In the genomic region with DNA sequence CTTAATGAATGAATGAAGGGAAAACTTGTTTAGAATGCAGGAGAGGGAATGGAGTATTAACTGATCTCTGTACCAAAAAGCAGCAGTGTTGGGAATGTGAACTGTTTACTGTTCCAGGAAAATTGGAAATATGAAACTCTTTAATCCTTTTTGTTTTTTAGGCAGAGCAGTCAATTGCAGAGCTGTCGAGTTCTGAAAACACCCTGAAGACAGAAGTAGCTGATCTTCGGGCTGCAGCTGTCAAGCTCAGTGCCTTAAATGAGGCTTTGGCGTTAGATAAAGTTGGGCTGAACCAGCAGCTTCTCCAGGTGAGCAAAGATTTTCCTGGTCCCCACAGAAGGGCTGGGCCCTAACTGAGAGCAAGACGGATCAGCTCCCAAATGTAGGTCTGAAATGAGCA, we compare ENCODE assay signal across 1 cellular context.
A peak's percentile ranks its signal among the peaks of the same experiment; 100 is the strongest.
TF ChIP-seq lines count a peak whose summit lies in the region.

No MANE protein-coding gene starts in this region.

TF ChIP-seq in K562, 482 proteins besides CTCF, POLR2A, EP300 and RAD21:
- TF ChIP-seq ZBTB17 (CRISPR knock-in tag; IDR thresholded peaks at IDR 0.05) (peak; percentile 85), ELF1 (tag; IDR thresholded peaks at IDR 0.05) (no peak), ZMIZ1 (IDR thresholded peaks at IDR 0.05; ENCODE audit: low read depth in 2 of 2, low read length in 2 of 2) (peak in 1 of 2 experiments; percentile 79; a peak in 2 of 4 replicates), PHB (CRISPR knock-in tag; IDR thresholded peaks at IDR 0.05) (no peak)
- TF ChIP-seq, protein P1, sequence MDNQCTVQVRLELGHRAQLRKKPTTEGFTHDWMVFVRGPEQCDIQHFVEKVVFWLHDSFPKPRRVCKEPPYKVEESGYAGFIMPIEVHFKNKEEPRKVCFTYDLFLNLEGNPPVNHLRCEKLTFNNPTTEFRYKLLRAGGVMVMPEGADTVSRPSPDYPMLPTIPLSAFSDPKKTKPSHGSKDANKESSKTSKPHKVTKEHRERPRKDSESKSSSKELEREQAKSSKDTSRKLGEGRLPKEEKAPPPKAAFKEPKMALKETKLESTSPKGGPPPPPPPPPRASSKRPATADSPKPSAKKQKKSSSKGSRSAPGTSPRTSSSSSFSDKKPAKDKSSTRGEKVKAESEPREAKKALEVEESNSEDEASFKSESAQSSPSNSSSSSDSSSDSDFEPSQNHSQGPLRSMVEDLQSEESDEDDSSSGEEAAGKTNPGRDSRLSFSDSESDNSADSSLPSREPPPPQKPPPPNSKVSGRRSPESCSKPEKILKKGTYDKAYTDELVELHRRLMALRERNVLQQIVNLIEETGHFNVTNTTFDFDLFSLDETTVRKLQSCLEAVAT (IDR thresholded peaks at IDR 0.05), result peak in 1 of 2 experiments; percentile 93; a peak in 2 of 4 replicates
